In genomic region chr11:45807792-45808238, GRCh38 we compare ENCODE assay signal across 11 cellular contexts. TPM values are rescaled to one million over a fixed set of nuclear protein-coding genes. Genes with fewer than 3 reads are reported as not detected.
DNase-seq lines count a peak whose midpoint lies in the region; ATAC-seq and TF ChIP-seq lines count a peak whose summit lies in the region.
"Had no signal": no experiment of that assay in that cellular context is flagged by ENCODE, and none has a peak within 500 bp of the region (broad histone marks: within the 10 kb centered on the region; RNA-seq: fewer than 3 reads in every experiment).

No MANE protein-coding gene starts in this region.

- no peaks in the 10 kb centered on the region for H3K27me3 ChIP-seq in naive thymus-derived CD4-positive, alpha-beta T cell (ENCODE audit: control insufficient read depth in 2 of 2, insufficient read depth in 2 of 2, low read length in 2 of 2)
- H3K27me3 ChIP-seq: right atrium auricular region had no signal

- H3K4me3 Mint-ChIP-seq in HFFc6, result peak overlapping the region; percentile 96
- peak overlapping the region in 8 of 10 donors; percentile 28 to 99 (median 74) for H3K4me3 Mint-ChIP-seq in naive thymus-derived CD4-positive, alpha-beta T cell

- intact Hi-C loops in naive thymus-derived CD4-positive, alpha-beta T cell (cut with micrococcal nuclease), result loop anchor here in 1 of 2 donors (10.0 kb wide), 1 partner anchor 317 kb away; the partner anchor contains the start of gene PHF21A

- peaks cover 0 to 29% (median 0%) of the 10 kb centered on the region in 3 experiments for H3K36me3 ChIP-seq in naive thymus-derived CD4-positive, alpha-beta T cell (ENCODE audit: control insufficient read depth in 2 of 3, insufficient read depth in 3 of 3, low read length in 3 of 3)

- H3K4me3 ChIP-seq in AG09309 (ENCODE audit: control insufficient read depth, low read depth, low read length), result peak overlapping the region; percentile 96
- peak overlapping the region; percentile 2 to 86 for H3K4me3 ChIP-seq in cardiac fibroblast (replicated peaks in 1 of 2; ENCODE audit: low read depth in 2 of 2, low read length in 2 of 2)
- no peak overlapping the region for H3K4me3 ChIP-seq in naive thymus-derived CD4-positive, alpha-beta T cell (ENCODE audit: low read length)
- H3K4me3 ChIP-seq: right atrium auricular region had no signal

- H3K36me3 Mint-ChIP-seq in HFFc6 (ENCODE audit: low read depth), result peaks cover 19% of the 10 kb centered on the region
- H3K36me3 Mint-ChIP-seq in naive thymus-derived CD4-positive, alpha-beta T cell, result peaks cover 0 to 18% (median 0%) of the 10 kb centered on the region in 5 donors

- H3K9me3 ChIP-seq in naive thymus-derived CD4-positive, alpha-beta T cell (ENCODE audit: control insufficient read depth in 2 of 3, low read length in 3 of 3), result no peaks in the 10 kb centered on the region
- H3K9me3 ChIP-seq: right atrium auricular region had no signal

- peaks cover 2% of the 10 kb centered on the region for H3K27me3 Mint-ChIP-seq in HFFc6 (ENCODE audit: insufficient read depth)
- no peaks in the 10 kb centered on the region for H3K27me3 Mint-ChIP-seq in naive thymus-derived CD4-positive, alpha-beta T cell

- no peak overlapping the region for H3K27ac ChIP-seq in naive thymus-derived CD4-positive, alpha-beta T cell (ENCODE audit: low read depth, low read length)
- H3K27ac ChIP-seq: right atrium auricular region had no signal

- H3K4me1 ChIP-seq in naive thymus-derived CD4-positive, alpha-beta T cell (ENCODE audit: control insufficient read depth in 2 of 2, insufficient read depth in 2 of 2, low read length in 2 of 2), result peaks cover 27 to 29% of the 10 kb centered on the region in 2 donors

- H3K9me3 Mint-ChIP-seq in HFFc6, result no peaks in the 10 kb centered on the region
- H3K9me3 Mint-ChIP-seq in naive thymus-derived CD4-positive, alpha-beta T cell, result no peaks in the 10 kb centered on the region

- DNase-seq in AG09309 (ENCODE audit: low read depth) (no peak), HFFc6 (no peak), cardiac fibroblast (ENCODE audit: low read depth in 2 of 2) (no peak), AG08395 (ENCODE audit: low spot score) (no peak), DMS153 treated with DMSO at 0.1 percent for 48 hours (lab: John Stamatoyannopoulos, UW; ENCODE audit: unreplicated experiment) (no peak), GF-D8 (lab: John Stamatoyannopoulos, UW) (no peak)
- DNase-seq in naive thymus-derived CD4-positive, alpha-beta T cell, result no peak
- no peak for DNase-seq in stimulated activated CD4-positive, alpha-beta T cell treated with anti-CD3 and anti-CD28 coated beads, Interleukin-15, amount 100 ng/mL, for 24 hours
- DNase-seq: effector CD8-positive, alpha-beta T cell; NCI-H526 treated with DMSO at 0.1 percent for 48 hours had no signal

- CTCF ChIA-PET in naive thymus-derived CD4-positive, alpha-beta T cell (lab: Charles Lee), result no interaction called here

- TF ChIP-seq CTCF in AG09309 (IDR thresholded peaks at IDR 0.05; ENCODE audit: control insufficient read depth, insufficient read depth, low read depth, low read length, missing control alignments), result no peak
- TF ChIP-seq CTCF in HFFc6 (IDR thresholded peaks at IDR 0.05), result no peak
- TF ChIP-seq CTCF in cardiac fibroblast (IDR thresholded peaks at IDR 0.05; ENCODE audit: low read depth, low read length), result no peak

- ATAC-seq in naive thymus-derived CD4-positive, alpha-beta T cell, result no peak

- H3K27ac Mint-ChIP-seq in HFFc6, result no peak overlapping the region
- H3K27ac Mint-ChIP-seq in naive thymus-derived CD4-positive, alpha-beta T cell, result peak overlapping the region in 2 of 9 donors; percentile 25 to 78

- POLR2A ChIA-PET in naive thymus-derived CD4-positive, alpha-beta T cell (lab: Charles Lee), result no interaction called here

- H3K4me1 Mint-ChIP-seq in HFFc6 (ENCODE audit: low read depth), result peaks cover 41% of the 10 kb centered on the region
- H3K4me1 Mint-ChIP-seq in naive thymus-derived CD4-positive, alpha-beta T cell, result peaks cover 36 to 54% (median 44%) of the 10 kb centered on the region in 7 donors

RNA-seq across cellular contexts. Expression of gene SLC35C1, which starts 2.9 kb away (rescaled TPM):
- total RNA-seq in HFFc6 (2021; fragmentation: NEBNext Ultra II Directional; extraction: Animal tissue kit (Norgen Biotek cat#: 25700)), result 10 to 100 TPM; 24.2 to 29.6 (median 27.4) TPM
- total RNA-seq in naive thymus-derived CD4-positive, alpha-beta T cell, result 10 to 100 TPM in 4 of 5 experiments, 1 to 10 TPM in 1; 7.9 to 22.8 (median 14.2) TPM
- 10 to 100 TPM; 10.3 to 13.9 TPM for polyA plus RNA-seq in naive thymus-derived CD4-positive, alpha-beta T cell

RNA-seq across cellular contexts. Expression of gene CRY2, which starts 39.5 kb away (rescaled TPM):
- total RNA-seq in HFFc6 (2021; fragmentation: NEBNext Ultra II Directional; extraction: Animal tissue kit (Norgen Biotek cat#: 25700)), result 10 to 100 TPM; 12.5 to 16.4 (median 14.1) TPM
- 100 to 1,000 TPM in 2 of 5 experiments, 10 to 100 TPM in 3; 31.1 to 202 (median 66.9) TPM for total RNA-seq in naive thymus-derived CD4-positive, alpha-beta T cell
- polyA plus RNA-seq in naive thymus-derived CD4-positive, alpha-beta T cell, result 10 to 100 TPM; 26.9 to 36.0 TPM
